12 cellular contexts compared by ENCODE assay signal in genomic region chr20:46563170-46563847, GRCh38. TPM values are rescaled to one million over a fixed set of nuclear protein-coding genes. Genes with fewer than 3 reads are reported as not detected.
A peak's percentile ranks its signal among the peaks of the same experiment; 100 is the strongest.
DNase-seq lines count a peak whose midpoint lies in the region; ATAC-seq, FAIRE-seq and TF ChIP-seq lines count a peak whose summit lies in the region.
"Had no signal": no experiment of that assay in that cellular context is flagged by ENCODE, and none has a peak within 500 bp of the region (broad histone marks: within the 10 kb centered on the region; RNA-seq: fewer than 3 reads in every experiment).

No MANE protein-coding gene starts in this region.

- no peaks in the 10 kb centered on the region for H4K20me1 ChIP-seq in neural progenitor cell (ENCODE audit: low read depth)

- H3K36me3 Mint-ChIP-seq in neural progenitor cell (no peaks in the 10 kb centered on the region), immature natural killer cell (no peaks in the 10 kb centered on the region)

- H3K27ac ChIP-seq in A549 (peak overlapping the region in 1 of 2 experiments; percentile 63; a peak in 1 of 6 replicates), HUES64 (ENCODE audit: low read depth, low read length) (peak overlapping the region; percentile 63; the same call in 1 of the 2 replicates), ectodermal cell (ENCODE audit: insufficient read depth, low read depth, low read length, poor library complexity, severe bottlenecking) (peak overlapping the region; percentile 11), neural progenitor cell (no peak overlapping the region)
- H3K27ac ChIP-seq: lower lobe of right lung had no signal

- no peaks in the 10 kb centered on the region for H3K79me2 ChIP-seq in neural progenitor cell (ENCODE audit: low read depth)

- H2AFZ ChIP-seq in neural progenitor cell (replicated peaks): peak overlapping the region; percentile 98

- H3K27ac Mint-ChIP-seq in neural progenitor cell: no peak overlapping the region
- no peak overlapping the region for H3K27ac Mint-ChIP-seq in immature natural killer cell

- H3K36me3 ChIP-seq in HUES64 (ENCODE audit: insufficient read depth, low read length): no peaks in the 10 kb centered on the region
- no peaks in the 10 kb centered on the region for H3K36me3 ChIP-seq in ectodermal cell (ENCODE audit: control insufficient read depth, insufficient read depth, low read length)
- no peaks in the 10 kb centered on the region for H3K36me3 ChIP-seq in neural progenitor cell
- H3K36me3 ChIP-seq: lower lobe of right lung, prostate gland had no signal

- no peaks in the 10 kb centered on the region for H3K9me3 Mint-ChIP-seq in neural progenitor cell
- no peaks in the 10 kb centered on the region for H3K9me3 Mint-ChIP-seq in immature natural killer cell

- peaks cover 29% of the 10 kb centered on the region for H3K4me1 Mint-ChIP-seq in neural progenitor cell
- no peaks in the 10 kb centered on the region for H3K4me1 Mint-ChIP-seq in immature natural killer cell

- TF ChIP-seq CTCF in A549 (IDR thresholded peaks at IDR 0.05): no peak
- peak; percentile 40 for TF ChIP-seq CTCF in neural progenitor cell (IDR thresholded peaks at IDR 0.05)

- peaks cover 25% of the 10 kb centered on the region for H3F3A ChIP-seq in neural progenitor cell (ENCODE audit: low read depth)

- H3K4me1 ChIP-seq in A549 (peaks cover 11% of the 10 kb centered on the region), HUES64 (ENCODE audit: insufficient read depth, low read length) (peaks cover 19% of the 10 kb centered on the region), ectodermal cell (ENCODE audit: control insufficient read depth, insufficient read depth, low read length) (peaks cover 25% of the 10 kb centered on the region), neural progenitor cell (peaks cover 27% of the 10 kb centered on the region)
- H3K4me1 ChIP-seq: prostate gland had no signal

- WGBS in A549 (ENCODE audit: missing lambda C conversion rate): 85% methylated on average over 16 of the region's 16 CpGs
- WGBS in HUES64: 88% methylated on average over 16 of the region's 16 CpGs
- 90 to 93% methylated on average over 16 of the region's 16 CpGs for WGBS in ectodermal cell, 2 experiments

- CTCF ChIA-PET in A549 (lab: Yijun Ruan, JAX): interaction anchor here (0.7 to 3.7 kb wide), 18 partner anchors 10 to 116 kb away, joined by 3 to 35 read pairs (median 5); partner anchors contain the start of gene OCSTAMP

- H3K4me3 ChIP-seq in A549 (no peak overlapping the region; the same call in 2 of the 3 replicates), HUES64 (ENCODE audit: low read length) (peak overlapping the region; percentile 45), ectodermal cell (ENCODE audit: insufficient read depth, low read depth, low read length) (no peak overlapping the region), neural progenitor cell (no peak overlapping the region)
- H3K4me3 ChIP-seq: prostate gland had no signal

- H3K4me2 ChIP-seq in A549 (peak overlapping the region; percentile 73), neural progenitor cell (peak overlapping the region; percentile 75)

- POLR2A ChIA-PET in A549 (lab: Yijun Ruan, JAX): no interaction called here

- H3K27me3 ChIP-seq in HUES64 (ENCODE audit: insufficient read depth, low read length) (no peaks in the 10 kb centered on the region), ectodermal cell (ENCODE audit: control insufficient read depth, insufficient read depth, low read length, poor library complexity, severe bottlenecking) (no peaks in the 10 kb centered on the region), neural progenitor cell (no peaks in the 10 kb centered on the region)

- no peak for TF ChIP-seq RAD21 in A549 (conservative IDR thresholded peaks at IDR 0.05 in 1 of 2, IDR thresholded peaks at IDR 0.05 in 1 of 2)

- peak overlapping the region; percentile 34; the same call in 1 of the 2 replicates for H3K9ac ChIP-seq in HUES64 (ENCODE audit: low read depth, low read length)
- no peak overlapping the region for H3K9ac ChIP-seq in neural progenitor cell

- DNase-seq in A549 (ENCODE audit: low read depth in 1 of 2, low spot score in 1 of 2) (no peak), neural progenitor cell (ENCODE audit: low spot score) (peak; percentile 41), immature natural killer cell (no peak), GOT3 (lab: John Stamatoyannopoulos, UW) (no peak), COLO668 (lab: John Stamatoyannopoulos, UW; ENCODE audit: unreplicated experiment) (no peak)
- DNase-seq in activated CD8-positive, alpha-beta memory T cell treated with anti-CD3 and anti-CD28 coated beads, Interleukin-2, amount 50 U/mL, for 4 hours: no peak
- DNase-seq: amniotic stem cell had no signal

- no peak for FAIRE-seq in A549 (lab: Jason Lieb, UNC)

- no peak for TF ChIP-seq EP300 in A549 (IDR thresholded peaks at IDR 0.05)

- H3K4me3 Mint-ChIP-seq in neural progenitor cell: no peak overlapping the region
- H3K4me3 Mint-ChIP-seq in immature natural killer cell: no peak overlapping the region

- H3K9me3 ChIP-seq in A549: no peaks in the 10 kb centered on the region
- no peaks in the 10 kb centered on the region for H3K9me3 ChIP-seq in HUES64 (ENCODE audit: insufficient read depth, low read depth, low read length)
- no peaks in the 10 kb centered on the region for H3K9me3 ChIP-seq in ectodermal cell (ENCODE audit: control insufficient read depth, low read length)
- H3K9me3 ChIP-seq in neural progenitor cell (ENCODE audit: low read depth): no peaks in the 10 kb centered on the region
- H3K9me3 ChIP-seq: lower lobe of right lung, prostate gland had no signal

- TF ChIP-seq POLR2A in A549 (IDR thresholded peaks at IDR 0.05; ENCODE audit: low read length): no peak

- H3K27me3 Mint-ChIP-seq in neural progenitor cell (ENCODE audit: insufficient read depth, low read depth) (peaks cover 8% of the 10 kb centered on the region), immature natural killer cell (ENCODE audit: low read depth in 3 of 3) (peaks cover 0 to 5% (median 2%) of the 10 kb centered on the region in 3 donors)

- no peak for ATAC-seq in A549

TF ChIP-seq in A549, 52 proteins besides CTCF, POLR2A, EP300 and RAD21:
- no peak for TF ChIP-seq MAFK (IDR thresholded peaks at IDR 0.05; ENCODE audit: partially characterized antibody)
- TF ChIP-seq RFX5 (IDR thresholded peaks at IDR 0.05): no peak
- no peak for TF ChIP-seq SREBF2 (IDR thresholded peaks at IDR 0.05)
- TF ChIP-seq TP53 (CRISPR knock-in tag; IDR thresholded peaks at IDR 0.05): no peak
- no peak for TF ChIP-seq HOXA7 (CRISPR knock-in tag; IDR thresholded peaks at IDR 0.05)
- TF ChIP-seq BCL3 (IDR thresholded peaks at IDR 0.05): no peak
- TF ChIP-seq MYC (IDR thresholded peaks at IDR 0.05; ENCODE audit: borderline replicate concordance, low read length): no peak
- TF ChIP-seq TFCP2L1 (CRISPR knock-in tag; IDR thresholded peaks at IDR 0.05): no peak
- no peak for TF ChIP-seq ZFP36 (IDR thresholded peaks at IDR 0.05; ENCODE audit: borderline replicate concordance, partially characterized antibody)
- no peak for TF ChIP-seq ESRRA (IDR thresholded peaks at IDR 0.05; ENCODE audit: borderline replicate concordance, low read length)
- no peak for TF ChIP-seq POLR2AphosphoS2 (conservative IDR thresholded peaks at IDR 0.05; ENCODE audit: low read length)
- no peak for TF ChIP-seq RNF2 (IDR thresholded peaks at IDR 0.05; ENCODE audit: borderline replicate concordance, low read depth)
- no peak for TF ChIP-seq BHLHE40 (IDR thresholded peaks at IDR 0.05; ENCODE audit: low read depth, low read length)

RNA-seq across cellular contexts. Expression of gene OCSTAMP, which starts 12.9 kb away (rescaled TPM):
- polyA plus RNA-seq in A549 (2011; rRNA removed): not detected in 2 replicates
- not detected in 2 replicates for polyA plus RNA-seq in A549 (2012; cell fraction: cytosol; rRNA removed)
- not detected in 2 replicates for polyA plus RNA-seq in A549 (2012; cell fraction: nucleus; rRNA removed)
- not detected in 3 replicates for polyA plus RNA-seq in A549 (2017; fragmentation: RNase III; extraction: RNeasy Plus Mini Kit Qiagen cat#74134 plus additional on column Dnase treatment)
- polyA minus RNA-seq in A549 (2011; rRNA and poly(A)+ RNA removed): not detected in 2 replicates
- polyA plus RNA-seq in HUES64 (2013, experiment 1 of 2): 0.15 TPM
- polyA plus RNA-seq in HUES64 (2013, experiment 2 of 2): 0.13 TPM
- polyA plus RNA-seq in ectodermal cell (2013, experiment 1 of 4): not detected
- polyA plus RNA-seq in ectodermal cell (2013, experiment 2 of 4): 0.12 TPM
- not detected for polyA plus RNA-seq in ectodermal cell (2013, experiment 3 of 4)
- not detected for polyA plus RNA-seq in ectodermal cell (2013, experiment 4 of 4)
- not detected in 2 replicates for total RNA-seq in neural progenitor cell (ENCODE audit: low replicate concordance)
- not detected for polyA plus RNA-seq in immature natural killer cell
- total RNA-seq: lower lobe of right lung, prostate gland had no signal
- polyA plus RNA-seq: esophagus had no signal

RNA-seq across cellular contexts. Expression of gene ZNF334, which starts 50.0 kb away (rescaled TPM):
- 0.03 TPM in 1 of 2 replicates, not detected in the other for polyA plus RNA-seq in A549 (2011; rRNA removed)
- polyA plus RNA-seq in A549 (2012; cell fraction: cytosol; rRNA removed): not detected in 2 replicates
- polyA plus RNA-seq in A549 (2012; cell fraction: nucleus; rRNA removed): not detected in 2 replicates
- not detected in 3 replicates for polyA plus RNA-seq in A549 (2017; fragmentation: RNase III; extraction: RNeasy Plus Mini Kit Qiagen cat#74134 plus additional on column Dnase treatment)
- polyA minus RNA-seq in A549 (2011; rRNA and poly(A)+ RNA removed): not detected in 2 replicates
- 9.9 TPM for polyA plus RNA-seq in HUES64 (2013, experiment 1 of 2)
- 11.0 TPM for polyA plus RNA-seq in HUES64 (2013, experiment 2 of 2)
- polyA plus RNA-seq in ectodermal cell (2013, experiment 1 of 4): 33.7 TPM
- polyA plus RNA-seq in ectodermal cell (2013, experiment 2 of 4): 30.9 TPM
- polyA plus RNA-seq in ectodermal cell (2013, experiment 3 of 4): 25.7 TPM
- polyA plus RNA-seq in ectodermal cell (2013, experiment 4 of 4): 26.5 TPM
- 29.0 and 45.9 TPM in 2 replicates for total RNA-seq in neural progenitor cell (ENCODE audit: low replicate concordance)
- under 1 TPM in 1 of 3 donors, not detected in 2; 0.18 TPM for polyA plus RNA-seq in immature natural killer cell
